17 cellular contexts compared by ENCODE assay signal in genomic region chr5:148788636-148789035, GRCh38. TPM values are rescaled to one million over a fixed set of nuclear protein-coding genes. Genes with fewer than 3 reads are reported as not detected.
DNase-seq lines count a peak whose midpoint lies in the region; ATAC-seq and FAIRE-seq lines count a peak whose summit lies in the region.
"Had no signal": no experiment of that assay in that cellular context is flagged by ENCODE, and none has a peak within 500 bp of the region (broad histone marks: within the 10 kb centered on the region; RNA-seq: fewer than 3 reads in every experiment).

No MANE protein-coding gene starts in this region.

- DNase-seq in ELR (ENCODE audit: low read depth) = peak; percentile 78
- DNase-seq in RPMI7951 (ENCODE audit: low read depth) = peak; percentile 31
- DNase-seq in epithelial cell of prostate (ENCODE audit: low read depth, low spot score) = no peak
- peak; percentile 41 for DNase-seq in urothelium cell line (ENCODE audit: low spot score)
- DNase-seq in dedifferentiated amniotic fluid mesenchymal stem cell (ENCODE audit: extremely low spot score) = no peak
- DNase-seq in HCEC 1CT = no peak
- DNase-seq: ACHN, COR-L47, NCI-H1436 treated with DMSO at 0.1 percent for 48 hours, NCI-H510A treated with DMSO at 0.1 percent for 48 hours, Right ventricle myocardium superior had no signal

- no peak for ATAC-seq in HG03135 (IDR thresholded peaks at IDR 0.05; ENCODE audit: unreplicated experiment)
- ATAC-seq: Panc1 had no signal

- FAIRE-seq in urothelium cell line (lab: Jason Lieb, UNC) = no peak
- FAIRE-seq: GM19239, H54 had no signal

- H3K27ac ChIP-seq in epithelial cell of prostate = peak overlapping the region; percentile 96
- H3K27ac ChIP-seq: HL-60, SK-N-MC had no signal

RNA-seq across cellular contexts. Expression of gene ADRB2, which starts 37.8 kb away (rescaled TPM):
- 0.59 and 0.72 TPM in 2 replicates for total RNA-seq in RPMI7951 (2014; rRNA removed; shearing (Covaris generic))

Comparison
In these comparisons a context has a peak if more than half of its experiments do, and no peak if none do; other contexts are left out.
1. DNase-seq: peak in ELR (single experiment), RPMI7951 (single experiment) and urothelium cell line (single experiment); none in epithelial cell of prostate (single experiment), dedifferentiated amniotic fluid mesenchymal stem cell (single experiment) and HCEC 1CT (single experiment).